ENCODE assay signal across 26 cellular contexts in the genomic region with DNA sequence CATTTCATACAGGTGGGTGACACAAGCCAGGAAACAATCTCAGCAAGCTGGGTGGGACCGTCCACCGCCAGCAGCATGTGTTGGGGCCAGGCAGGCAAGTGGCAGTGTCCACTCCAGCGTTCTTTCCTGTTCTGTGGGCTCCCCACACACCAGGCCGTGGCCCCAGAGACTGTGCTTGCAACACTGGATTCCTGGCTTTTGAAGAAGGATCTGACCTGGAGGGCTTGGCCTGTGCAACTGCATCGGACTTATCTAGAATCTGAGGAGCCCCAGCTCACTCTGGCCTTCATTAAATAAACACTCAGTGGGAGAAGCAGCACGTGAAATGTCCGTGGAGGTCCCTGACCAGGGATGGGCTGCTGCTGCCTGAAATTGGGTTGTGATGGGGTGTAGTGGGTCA. TPM values are rescaled to one million over a fixed set of nuclear protein-coding genes. Genes with fewer than 3 reads are reported as not detected.
A peak's percentile ranks its signal among the peaks of the same experiment; 100 is the strongest.
DNase-seq lines count a peak whose midpoint lies in the region; ATAC-seq, FAIRE-seq and TF ChIP-seq lines count a peak whose summit lies in the region.
"Had no signal": no experiment of that assay in that cellular context is flagged by ENCODE, and none has a peak within 500 bp of the region (broad histone marks: within the 10 kb centered on the region; RNA-seq: fewer than 3 reads in every experiment).

No MANE protein-coding gene starts in this region.

- peaks cover 18% of the 10 kb centered on the region for H4K20me1 ChIP-seq in GM23338 (replicated peaks; ENCODE audit: insufficient read depth)

- no peak for TF ChIP-seq POLR2A in A549 (IDR thresholded peaks at IDR 0.05; ENCODE audit: low read length)

- FAIRE-seq in A549 (lab: Jason Lieb, UNC), result no peak
- FAIRE-seq: GM12891, GM19239 had no signal

- ATAC-seq in A549 (no peak), GM23338 (no peak), naive B cell (ENCODE audit: low read depth in 2 of 2) (no peak), omental fat pad (ENCODE audit: low FRiP score) (no peak), GM19467 (IDR thresholded peaks at IDR 0.05; ENCODE audit: unreplicated experiment) (no peak)
- ATAC-seq: CD8-positive, alpha-beta T cell; foreskin keratinocyte; lower lobe of right lung; PC-3 had no signal

- DNase-seq in A549 (ENCODE audit: low read depth in 1 of 2, low spot score in 1 of 2) (no peak), GM23338 (ENCODE audit: low spot score) (no peak), choroid plexus epithelial cell (ENCODE audit: low read depth) (peak; percentile 40), naive B cell (no peak), omental fat pad (ENCODE audit: low spot score) (no peak), mesothelial cell of epicardium (ENCODE audit: low spot score in 2 of 2, unreplicated experiment in 2 of 2) (no peak)
- DNase-seq: activated CD4-positive, alpha-beta memory T cell treated with anti-CD3 and anti-CD28 coated beads, Interleukin-2, amount 10 ng/mL, durations not matched to agents 7 days and 5 days; activated T-cell treated with anti-CD3 and anti-CD28 coated beads, Interleukin-2, amount 50 U/mL, for 1 hour; CD8-positive, alpha-beta T cell; dermis blood vessel endothelial cell; foreskin keratinocyte; GM23248; hypothalamus; islet precursor cell; KG1; lower lobe of right lung; NCI-H187 treated with DMSO at 0.1 percent for 48 hours; NCI-H226; NCI-H82; PC-3; sigmoid colon; SJCRH30 had no signal

- no peaks in the 10 kb centered on the region for H3K9me2 ChIP-seq in GM23338 (ENCODE audit: insufficient read depth)

- 70% methylated on average over 6 of the region's 7 CpGs for WGBS in A549 (ENCODE audit: missing lambda C conversion rate)

- H3K9me3 Mint-ChIP-seq in GM23338 (no peaks in the 10 kb centered on the region), naive B cell (no peaks in the 10 kb centered on the region), mesothelial cell of epicardium (no peaks in the 10 kb centered on the region)
- H3K9me3 Mint-ChIP-seq: activated CD4-positive, alpha-beta memory T cell treated with anti-CD3 and anti-CD28 coated beads, Interleukin-2, amount 10 ng/mL, durations not matched to agents 7 days and 5 days; CD8-positive, alpha-beta T cell had no signal

- TF ChIP-seq RAD21 in A549 (conservative IDR thresholded peaks at IDR 0.05 in 1 of 2, IDR thresholded peaks at IDR 0.05 in 1 of 2), result no peak

- peaks cover 4% of the 10 kb centered on the region; the same call in 1 of the 3 replicates for H3K36me3 Mint-ChIP-seq in GM23338 (ENCODE audit: low read depth)
- no peaks in the 10 kb centered on the region for H3K36me3 Mint-ChIP-seq in naive B cell
- no peaks in the 10 kb centered on the region for H3K36me3 Mint-ChIP-seq in mesothelial cell of epicardium

- POLR2A ChIA-PET in A549 (lab: Yijun Ruan, JAX), result no interaction called here

- H3K27ac ChIP-seq in A549 (peak overlapping the region in 1 of 2 experiments; percentile 59; a peak in 1 of 6 replicates), GM23338 (ENCODE audit: low read depth) (no peak overlapping the region)
- H3K27ac ChIP-seq: foreskin keratinocyte, GM23248, lower lobe of right lung, sigmoid colon, SJCRH30, VCaP had no signal

- peaks cover 8% of the 10 kb centered on the region; the same call in 1 of the 2 replicates for H3F3A ChIP-seq in GM23338 (replicated peaks; ENCODE audit: low read depth)

- H3K4me2 ChIP-seq in A549 (peak overlapping the region; percentile 96; the same call in 2 of the 3 replicates), GM23338 (0 out of 2 replicates have a peak overlapping the region, but pooled peaks have one; percentile 100)

- peaks cover 76% of the 10 kb centered on the region for H3K79me2 ChIP-seq in GM23338 (replicated peaks; ENCODE audit: insufficient read depth)

- H3K4me1 ChIP-seq in A549 (peaks cover 58% of the 10 kb centered on the region), GM23338 (ENCODE audit: insufficient read depth) (peaks cover 63% of the 10 kb centered on the region)

- peaks cover 61% of the 10 kb centered on the region for H3K4me1 Mint-ChIP-seq in GM23338
- H3K4me1 Mint-ChIP-seq in naive B cell, result peaks cover 23 to 47% (median 37%) of the 10 kb centered on the region in 3 donors
- peaks cover 26% of the 10 kb centered on the region for H3K4me1 Mint-ChIP-seq in mesothelial cell of epicardium

- H3K27ac Mint-ChIP-seq in GM23338 (no peak overlapping the region), naive B cell (no peak overlapping the region), mesothelial cell of epicardium (no peak overlapping the region)
- H3K27ac Mint-ChIP-seq: activated CD4-positive, alpha-beta memory T cell treated with anti-CD3 and anti-CD28 coated beads, Interleukin-2, amount 10 ng/mL, durations not matched to agents 7 days and 5 days; CD8-positive, alpha-beta T cell had no signal

- no peaks in the 10 kb centered on the region for H3K36me3 ChIP-seq in GM23338 (ENCODE audit: insufficient read depth)
- H3K36me3 ChIP-seq: lower lobe of right lung, sigmoid colon, SJCRH30 had no signal

- H3K9me3 ChIP-seq in A549, result no peaks in the 10 kb centered on the region
- H3K9me3 ChIP-seq: lower lobe of right lung, sigmoid colon, SJCRH30 had no signal

- CTCF ChIA-PET in A549 (lab: Yijun Ruan, JAX), result interaction anchor here (0.9 to 8.7 kb wide), 7 partner anchors 8 to 222 kb away, joined by 3 to 141 read pairs (median 8); no protein-coding TSS in a partner anchor

- TF ChIP-seq CTCF in A549 (IDR thresholded peaks at IDR 0.05) (no peak), GM23338 (conservative IDR thresholded peaks at IDR 0.05; ENCODE audit: low read depth in 2 of 2) (no peak), choroid plexus epithelial cell (conservative IDR thresholded peaks at IDR 0.05; ENCODE audit: low read depth, low read length) (no peak), omental fat pad (IDR thresholded peaks at IDR 0.05) (no peak), mesothelial cell of epicardium (IDR thresholded peaks at IDR 0.05; ENCODE audit: unreplicated experiment) (no peak)

- peaks cover 12% of the 10 kb centered on the region for H3K27me3 Mint-ChIP-seq in GM23338 (ENCODE audit: insufficient read depth, low read depth, poor library complexity)
- no peaks in the 10 kb centered on the region for H3K27me3 Mint-ChIP-seq in naive B cell
- peaks cover 20% of the 10 kb centered on the region for H3K27me3 Mint-ChIP-seq in mesothelial cell of epicardium (ENCODE audit: low read depth)

- H2AFZ ChIP-seq in GM23338, result no peak overlapping the region
- H2AFZ ChIP-seq: GM23248 had no signal

- peaks cover 12% of the 10 kb centered on the region for H3K27me3 ChIP-seq in GM23338 (ENCODE audit: insufficient read depth)
- H3K27me3 ChIP-seq: sigmoid colon had no signal

- no peak for TF ChIP-seq EP300 in A549 (IDR thresholded peaks at IDR 0.05)

- no peak overlapping the region for H3K4me3 Mint-ChIP-seq in GM23338
- H3K4me3 Mint-ChIP-seq in naive B cell, result peak overlapping the region in 5 of 8 donors; percentile 25 to 72 (median 57)
- no peak overlapping the region for H3K4me3 Mint-ChIP-seq in mesothelial cell of epicardium
- H3K4me3 Mint-ChIP-seq: activated CD4-positive, alpha-beta memory T cell treated with anti-CD3 and anti-CD28 coated beads, Interleukin-2, amount 10 ng/mL, durations not matched to agents 7 days and 5 days; CD8-positive, alpha-beta T cell had no signal

- H3K4me3 ChIP-seq in A549 (no peak overlapping the region), GM23338 (no peak overlapping the region), choroid plexus epithelial cell (ENCODE audit: low read depth, low read length) (no peak overlapping the region)
- H3K4me3 ChIP-seq: GM23248, lower lobe of right lung, sigmoid colon, SJCRH30 had no signal

TF ChIP-seq in A549, 52 proteins besides CTCF, POLR2A, EP300 and RAD21:
- TF ChIP-seq EHF (CRISPR knock-in tag; IDR thresholded peaks at IDR 0.05) (no peak), HOXA7 (CRISPR knock-in tag; IDR thresholded peaks at IDR 0.05) (no peak), BHLHE40 (IDR thresholded peaks at IDR 0.05; ENCODE audit: low read depth, low read length) (no peak), USF2 (IDR thresholded peaks at IDR 0.05) (no peak), HOXB13 (CRISPR knock-in tag; IDR thresholded peaks at IDR 0.05; ENCODE audit: low read depth) (no peak), CBX8 (IDR thresholded peaks at IDR 0.05) (no peak), CHD4 (IDR thresholded peaks at IDR 0.05; ENCODE audit: borderline replicate concordance) (no peak)

TF ChIP-seq in GM23338, 12 proteins besides CTCF, POLR2A, EP300 and RAD21 (continues in another document):
- TF ChIP-seq POLR2AphosphoS5 (IDR thresholded peaks at IDR 0.05; ENCODE audit: low read depth) (no peak), EZH2phosphoT487 (IDR thresholded peaks at IDR 0.05; ENCODE audit: unreplicated experiment) (no peak)

RNA-seq across cellular contexts. Expression of gene KSR1, which starts 3.2 kb away (rescaled TPM):
- polyA plus RNA-seq in A549 (2011; rRNA removed), result 13.3 and 23.0 TPM in 2 replicates
- 7.1 and 8.4 TPM in 2 replicates for polyA plus RNA-seq in A549 (2012; cell fraction: cytosol; rRNA removed)
- polyA plus RNA-seq in A549 (2012; cell fraction: nucleus; rRNA removed), result 27.8 and 32.1 TPM in 2 replicates
- polyA plus RNA-seq in A549 (2017; fragmentation: RNase III; extraction: RNeasy Plus Mini Kit Qiagen cat#74134 plus additional on column Dnase treatment), result 13.5 to 17.1 TPM (median 14.6 TPM) in 3 replicates
- 31.5 and 39.6 TPM in 2 replicates for polyA minus RNA-seq in A549 (2011; rRNA and poly(A)+ RNA removed)
- total RNA-seq in GM23338 (2014; rRNA removed; shearing (Covaris generic)), result 35.6 and 53.2 TPM in 2 replicates
- polyA plus RNA-seq in GM23338 (2016; fragmentation: Nextera tagmentation; extraction: Ambion mirVana), result 7.8 and 8.5 TPM in 2 replicates
- polyA plus RNA-seq in naive B cell (ENCODE audit: low read depth in 6 of 6), result 1 to 10 TPM in 5 of 6 donors, under 1 TPM in 1; 0.38 to 4.4 (median 2.3) TPM
- 10 to 100 TPM; 25.8 to 42.3 (median 33.9) TPM for total RNA-seq in omental fat pad
- 64.0 to 69.4 TPM (median 64.5 TPM) in 3 replicates for total RNA-seq in mesothelial cell of epicardium

Comparison
In these comparisons a context has a peak if more than half of its experiments do, and no peak if none do; other contexts are left out.
1. H3K4me3 Mint-ChIP-seq: peak in naive B cell (5 of 8); none in GM23338 (single experiment) and mesothelial cell of epicardium (single experiment).